ENCODE assay signal across 1 cellular context in genomic region chr7:154953006-154953684, GRCh38.
TF ChIP-seq lines count a peak whose summit lies in the region.

No MANE protein-coding gene starts in this region.

TF ChIP-seq in H1, 55 proteins besides CTCF, POLR2A, EP300 and RAD21 (continued from another document):
- no peak for TF ChIP-seq EGR1 (IDR thresholded peaks at IDR 0.05; ENCODE audit: borderline replicate concordance, low read depth, low read length)
